Comparison of ENCODE assay signal across 8 cellular contexts in the genomic region with DNA sequence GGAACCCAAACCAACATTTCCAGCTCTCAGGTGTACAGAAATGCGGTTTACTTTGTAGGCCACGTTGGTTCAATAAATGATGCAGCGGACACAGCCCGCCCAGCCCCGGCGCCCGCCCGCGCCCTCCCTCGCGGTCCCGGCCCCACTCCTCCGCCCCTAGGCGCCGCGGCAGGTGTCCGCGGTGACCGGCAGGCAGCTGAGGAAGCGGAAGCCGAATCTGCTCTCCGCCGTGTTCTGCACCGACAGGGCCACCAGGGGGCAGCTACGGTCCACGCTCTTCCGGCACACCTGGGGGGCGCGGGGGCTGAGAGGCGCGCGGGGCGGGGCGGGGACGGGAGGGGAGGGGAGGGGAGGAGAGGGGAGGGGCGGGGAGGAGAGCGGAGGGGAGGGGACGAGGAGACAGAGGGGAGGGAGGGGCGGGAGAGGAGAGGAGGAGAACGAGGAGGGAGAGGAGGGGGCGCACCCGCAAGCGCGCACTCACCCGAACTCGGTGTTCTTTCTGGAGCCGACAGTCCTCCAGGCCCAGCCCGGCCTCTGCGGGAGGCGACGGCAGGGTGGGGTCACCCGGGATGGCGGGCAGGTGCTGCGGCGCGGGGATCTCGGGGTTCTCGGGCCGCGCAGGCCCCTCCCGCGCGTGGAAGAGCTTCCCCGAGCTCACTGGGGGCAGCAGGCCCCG. TPM values are rescaled to one million over a fixed set of nuclear protein-coding genes. Genes with fewer than 3 reads are reported as not detected.
DNase-seq lines count a peak whose midpoint lies in the region; ATAC-seq and TF ChIP-seq lines count a peak whose summit lies in the region.

No MANE protein-coding gene starts in this region.

- no peaks in the 10 kb centered on the region for H3K36me3 ChIP-seq in ascending aorta

- no peak overlapping the region for H3K27ac ChIP-seq in ascending aorta

- H3K27me3 ChIP-seq in ascending aorta = peaks cover 25% of the 10 kb centered on the region

- peaks cover 11 to 13% of the 10 kb centered on the region in 2 donors for H3K4me1 ChIP-seq in ascending aorta

- ATAC-seq in GM19397 (IDR thresholded peaks at IDR 0.05; ENCODE audit: unreplicated experiment) = peak; percentile 51
- ATAC-seq in HG03439 (IDR thresholded peaks at IDR 0.05; ENCODE audit: unreplicated experiment) = no peak

- H3K9me3 ChIP-seq in ascending aorta = no peaks in the 10 kb centered on the region
- no peaks in the 10 kb centered on the region for H3K9me3 ChIP-seq in iPS-18c (ENCODE audit: control insufficient read depth, insufficient read depth, low read length)

- H3K4me3 ChIP-seq in AG10803 (ENCODE audit: low read length) (no peak overlapping the region), ascending aorta (peak overlapping the region; percentile 37 to 48), iPS-18c (ENCODE audit: insufficient read depth, low read depth, low read length) (peak overlapping the region; percentile 71)

- DNase-seq in AG10803 (ENCODE audit: low read depth) = no peak
- peak; percentile 68 for DNase-seq in NCI-H1092 (lab: John Stamatoyannopoulos, UW)
- DNase-seq in T-helper 1 cell = peak; percentile 65 to 78 (median 72)
- DNase-seq in ascending aorta (ENCODE audit: low spot score in 2 of 2) = no peak
- peak; percentile 61 to 62 for DNase-seq in stimulated activated CD4-positive, alpha-beta T cell treated with anti-CD3 and anti-CD28 coated beads, Interleukin-1b, Interleukin-23, amount 100 ng/mL, for 1 hour (ENCODE audit: low read depth in 2 of 2)

- intact Hi-C loops in ascending aorta (cut with DNase I) = loop anchor here (2.0 to 5.0 kb wide), 2 partner anchors 72 to 174 kb away; a partner anchor contains a TSS

- TF ChIP-seq CTCF in AG10803 (conservative IDR thresholded peaks at IDR 0.05; ENCODE audit: low read length) = peak; percentile 49
- TF ChIP-seq CTCF in ascending aorta (IDR thresholded peaks at IDR 0.05) = peak; percentile 45 to 71 (median 64)

RNA-seq across cellular contexts. Expression of a gene that starts 5.6 kb away (rescaled TPM):
- 1.1 TPM for total RNA-seq in ascending aorta

RNA-seq across cellular contexts. Expression of a gene that starts 5.8 kb away (rescaled TPM):
- 3.5 TPM for total RNA-seq in ascending aorta

RNA-seq across cellular contexts. Expression of a gene that starts 17.6 kb away (rescaled TPM):
- total RNA-seq in ascending aorta = not detected

RNA-seq across cellular contexts. Expression of a gene that starts 19.6 kb away (rescaled TPM):
- 21.6 TPM for total RNA-seq in ascending aorta

RNA-seq across cellular contexts. Expression of a gene that starts 21.3 kb away (rescaled TPM):
- 25.4 TPM for total RNA-seq in ascending aorta

Comparison
In these comparisons a context has a peak if more than half of its experiments do, and no peak if none do; other contexts are left out.
1. DNase-seq: peak in NCI-H1092 (single experiment), T-helper 1 cell (5 of 5) and stimulated activated CD4-positive, alpha-beta T cell treated with anti-CD3 and anti-CD28 coated beads, Interleukin-1b, Interleukin-23, amount 100 ng/mL, for 1 hour (2 of 2); none in AG10803 (single experiment) and ascending aorta (0 of 2).